10 cellular contexts compared by ENCODE assay signal in the genomic region with DNA sequence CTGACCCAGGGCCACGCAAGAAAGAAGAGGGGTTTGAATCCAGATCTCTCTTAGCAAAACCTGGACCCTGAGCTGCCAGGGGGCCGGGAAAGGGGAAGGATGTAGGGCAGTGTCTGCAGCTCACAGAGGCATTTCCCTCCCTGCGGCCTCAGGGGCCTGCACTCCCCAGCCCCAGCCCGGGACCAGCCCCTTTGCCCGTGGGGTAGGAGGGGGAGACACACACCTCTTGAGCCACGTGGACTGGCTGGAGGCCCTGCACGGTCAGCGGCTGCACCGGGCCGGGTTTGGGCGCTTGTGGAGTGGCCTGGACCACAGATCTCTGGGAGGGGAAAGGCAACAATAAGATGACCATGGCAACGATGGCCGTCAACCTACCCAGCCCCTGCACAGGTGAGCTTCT. TPM values are rescaled to one million over a fixed set of nuclear protein-coding genes. Genes with fewer than 3 reads are reported as not detected.
DNase-seq lines count a peak whose midpoint lies in the region; ATAC-seq and TF ChIP-seq lines count a peak whose summit lies in the region.
"Had no signal": no experiment of that assay in that cellular context is flagged by ENCODE, and none has a peak within 500 bp of the region (broad histone marks: within the 10 kb centered on the region; RNA-seq: fewer than 3 reads in every experiment).

No MANE protein-coding gene starts in this region.

- no peak for TF ChIP-seq POLR2A in sigmoid colon (IDR thresholded peaks at IDR 0.05)

- no peaks in the 10 kb centered on the region for H3K27me3 Mint-ChIP-seq in Caco-2 (ENCODE audit: insufficient read depth, unreplicated experiment)
- no peaks in the 10 kb centered on the region for H3K27me3 Mint-ChIP-seq in activated CD8-positive, alpha-beta T cell treated with anti-CD3 and anti-CD28 coated beads for 36 hours

- H3K27me3 ChIP-seq in Caco-2 (replicated peaks; ENCODE audit: control insufficient read depth, insufficient read depth, low read length) (no peaks in the 10 kb centered on the region), sigmoid colon (no peaks in the 10 kb centered on the region)

- H3K36me3 ChIP-seq in Caco-2 (ENCODE audit: control insufficient read depth, insufficient read depth, low read length) (no peaks in the 10 kb centered on the region; the same call in none of the 2 replicates), sigmoid colon (peaks cover 0 to 27% (median 0%) of the 10 kb centered on the region in 4 donors)

- peaks cover 21% of the 10 kb centered on the region for H3K36me3 Mint-ChIP-seq in Caco-2 (ENCODE audit: insufficient read depth, unreplicated experiment)
- H3K36me3 Mint-ChIP-seq in activated CD8-positive, alpha-beta T cell treated with anti-CD3 and anti-CD28 coated beads for 36 hours (ENCODE audit: low read depth) = peaks cover 7% of the 10 kb centered on the region

- ATAC-seq in activated CD8-positive, alpha-beta T cell treated with anti-CD3 and anti-CD28 coated beads for 36 hours = peak; percentile 17
- no peak for ATAC-seq in HG03196 (IDR thresholded peaks at IDR 0.05; ENCODE audit: unreplicated experiment)
- no peak for ATAC-seq in GM18511 (IDR thresholded peaks at IDR 0.05; ENCODE audit: unreplicated experiment)

- CTCF ChIA-PET in Caco-2 (lab: Charles Lee) = no interaction called here
- CTCF ChIA-PET in activated CD8-positive, alpha-beta T cell treated with anti-CD3 and anti-CD28 coated beads for 36 hours (lab: Charles Lee) = interaction anchor here (0.9 to 1.7 kb wide), 4 partner anchors 9 to 63 kb away, joined by 3 to 4 read pairs (median 3); a partner anchor contains a TSS

- H3K4me3 Mint-ChIP-seq in Caco-2 (ENCODE audit: unreplicated experiment) = peak overlapping the region; percentile 65
- peak overlapping the region; percentile 40 for H3K4me3 Mint-ChIP-seq in activated CD8-positive, alpha-beta T cell treated with anti-CD3 and anti-CD28 coated beads for 36 hours

- POLR2A ChIA-PET in Caco-2 (lab: Charles Lee) = interaction anchor here (0.6 kb wide), 1 partner anchor 92 kb away, joined by 3 read pairs; no protein-coding TSS in a partner anchor
- POLR2A ChIA-PET in activated CD8-positive, alpha-beta T cell treated with anti-CD3 and anti-CD28 coated beads for 36 hours (lab: Charles Lee) = interaction anchor here (1.5 to 2.4 kb wide), 3 partner anchors 19 to 52 kb away, joined by 5 to 18 read pairs (median 9); a partner anchor contains a TSS

- WGBS in sigmoid colon, 2 donors = 19 to 27% methylated on average over 13 of the region's 13 CpGs

- peaks cover 5% of the 10 kb centered on the region for H3K4me1 Mint-ChIP-seq in Caco-2 (ENCODE audit: low read depth, unreplicated experiment)
- H3K4me1 Mint-ChIP-seq in activated CD8-positive, alpha-beta T cell treated with anti-CD3 and anti-CD28 coated beads for 36 hours (ENCODE audit: low read depth) = peaks cover 23% of the 10 kb centered on the region

- no peaks in the 10 kb centered on the region for H3K9me3 Mint-ChIP-seq in Caco-2 (ENCODE audit: unreplicated experiment)
- no peaks in the 10 kb centered on the region for H3K9me3 Mint-ChIP-seq in activated CD8-positive, alpha-beta T cell treated with anti-CD3 and anti-CD28 coated beads for 36 hours

- no peak overlapping the region for H3K27ac Mint-ChIP-seq in Caco-2 (ENCODE audit: unreplicated experiment)
- H3K27ac Mint-ChIP-seq in activated CD8-positive, alpha-beta T cell treated with anti-CD3 and anti-CD28 coated beads for 36 hours = peak overlapping the region; percentile 42

- no peak for TF ChIP-seq CTCF in Caco-2 (IDR thresholded peaks at IDR 0.05; ENCODE audit: insufficient read depth in 1 of 2, low read depth in 1 of 2, low read length in 1 of 2, severe bottlenecking in 1 of 2, unreplicated experiment in 1 of 2)
- no peak for TF ChIP-seq CTCF in activated CD8-positive, alpha-beta T cell treated with anti-CD3 and anti-CD28 coated beads for 36 hours (IDR thresholded peaks at IDR 0.05)
- no peak for TF ChIP-seq CTCF in sigmoid colon (IDR thresholded peaks at IDR 0.05)

- intact Hi-C loops in Caco-2 (cut with micrococcal nuclease; ENCODE audit: unreplicated experiment) (loop anchor here (10.0 kb wide), 1 partner anchor 96 kb away; a partner anchor contains a TSS), sigmoid colon (cut with DNase I) (no loop called here)
- intact Hi-C loops in activated CD8-positive, alpha-beta T cell treated with anti-CD3 and anti-CD28 coated beads for 36 hours (cut with micrococcal nuclease) = no loop called here

- H3K9me3 ChIP-seq in Caco-2 (no peaks in the 10 kb centered on the region), iPS-18c (ENCODE audit: control insufficient read depth, insufficient read depth, low read length) (peaks cover 2% of the 10 kb centered on the region), sigmoid colon (no peaks in the 10 kb centered on the region)

- peak overlapping the region; percentile 57 to 65 (median 61) for H3K27ac ChIP-seq in sigmoid colon

- no peak for TF ChIP-seq EP300 in sigmoid colon (IDR thresholded peaks at IDR 0.05)

- DNase-seq in Caco-2 = peak in 1 of 2 experiments; percentile 22
- DNase-seq in activated CD8-positive, alpha-beta T cell treated with anti-CD3 and anti-CD28 coated beads for 36 hours = no peak
- no peak for DNase-seq in sigmoid colon
- no peak for DNase-seq in activated effector memory CD4-positive, alpha-beta T cell treated with anti-CD3 and anti-CD28 coated beads, Interleukin-2, amount 50 U/mL, for 16 hours
- DNase-seq in stimulated activated CD4-positive, alpha-beta T cell treated with anti-CD3 and anti-CD28 coated beads, Interleukin-4, amount 100 ng/mL, for 1 hour = no peak
- DNase-seq: NCI-H2081 treated with DMSO at 0.1 percent for 48 hours; stimulated activated CD4-positive, alpha-beta T cell treated with anti-CD3 and anti-CD28 coated beads, Interleukin-4, amount 100 ng/mL, for 4 hours had no signal

- H3K4me1 ChIP-seq in Caco-2 = peaks cover 16% of the 10 kb centered on the region
- peaks cover 0 to 19% (median 17%) of the 10 kb centered on the region in 4 donors for H3K4me1 ChIP-seq in sigmoid colon

- peak overlapping the region; percentile 38 for H3K4me3 ChIP-seq in Caco-2 (ENCODE audit: low read depth, low read length)
- H3K4me3 ChIP-seq in iPS-18c (ENCODE audit: insufficient read depth, low read depth, low read length) = peak overlapping the region; percentile 52
- H3K4me3 ChIP-seq in sigmoid colon = peak overlapping the region; percentile 30 to 61 (median 50)

- BruUV-seq in Caco-2 (replicated peaks; lab: Mats Ljungman, UMichigan) = no TSS peak

RNA-seq across cellular contexts. Expression of a gene that starts 26.9 kb away (rescaled TPM):
- total RNA-seq in Caco-2 (2022) (11.5 and 13.4 TPM in 2 replicates), sigmoid colon (1 to 10 TPM; 1.6 to 5.0 (median 1.9) TPM)
- total RNA-seq in activated CD8-positive, alpha-beta T cell treated with anti-CD3 and anti-CD28 coated beads for 36 hours = 10 to 100 TPM; 13.3 to 14.1 TPM
- polyA plus RNA-seq in sigmoid colon = 1 to 10 TPM; 2.1 to 7.9 (median 3.0) TPM

RNA-seq across cellular contexts. Expression of a gene that starts 26.9 kb away (rescaled TPM):
- total RNA-seq in Caco-2 (2022) (41.1 and 43.0 TPM in 2 replicates), sigmoid colon (10 to 100 TPM in 3 of 4 donors, 1 to 10 TPM in 1; 7.9 to 14.6 (median 12.1) TPM)
- 10 to 100 TPM; 51.3 to 51.9 TPM for total RNA-seq in activated CD8-positive, alpha-beta T cell treated with anti-CD3 and anti-CD28 coated beads for 36 hours
- polyA plus RNA-seq in sigmoid colon = 10 to 100 TPM; 10.2 to 46.2 (median 11.3) TPM

RNA-seq across cellular contexts. Expression of a gene that starts 41.0 kb away (rescaled TPM):
- total RNA-seq in Caco-2 (2022) = 0.72 TPM in 1 of 2 replicates, not detected in the other
- total RNA-seq in activated CD8-positive, alpha-beta T cell treated with anti-CD3 and anti-CD28 coated beads for 36 hours = not detected
- total RNA-seq in sigmoid colon = not detected
- polyA plus RNA-seq in sigmoid colon = 1 to 10 TPM; 2.5 to 5.4 (median 2.9) TPM

RNA-seq across cellular contexts. Expression of a gene that starts 48.7 kb away (rescaled TPM):
- total RNA-seq in Caco-2 (2022) (not detected in 2 replicates), sigmoid colon (1 to 10 TPM in 1 of 4 donors, not detected in 3; 1.1 TPM)
- not detected for total RNA-seq in activated CD8-positive, alpha-beta T cell treated with anti-CD3 and anti-CD28 coated beads for 36 hours
- polyA plus RNA-seq in sigmoid colon = not detected

RNA-seq across cellular contexts. Expression of a gene that starts 52.3 kb away (rescaled TPM):
- total RNA-seq in Caco-2 (2022) (4.7 and 5.6 TPM in 2 replicates), sigmoid colon (1 to 10 TPM; 1.4 to 2.5 (median 1.5) TPM)
- total RNA-seq in activated CD8-positive, alpha-beta T cell treated with anti-CD3 and anti-CD28 coated beads for 36 hours = 10 to 100 TPM; 46.5 to 48.2 TPM
- 10 to 100 TPM in 1 of 3 donors, 1 to 10 TPM in 1, under 1 TPM in 1; 0.60 to 10.3 (median 1.6) TPM for polyA plus RNA-seq in sigmoid colon
